In the genomic region with DNA sequence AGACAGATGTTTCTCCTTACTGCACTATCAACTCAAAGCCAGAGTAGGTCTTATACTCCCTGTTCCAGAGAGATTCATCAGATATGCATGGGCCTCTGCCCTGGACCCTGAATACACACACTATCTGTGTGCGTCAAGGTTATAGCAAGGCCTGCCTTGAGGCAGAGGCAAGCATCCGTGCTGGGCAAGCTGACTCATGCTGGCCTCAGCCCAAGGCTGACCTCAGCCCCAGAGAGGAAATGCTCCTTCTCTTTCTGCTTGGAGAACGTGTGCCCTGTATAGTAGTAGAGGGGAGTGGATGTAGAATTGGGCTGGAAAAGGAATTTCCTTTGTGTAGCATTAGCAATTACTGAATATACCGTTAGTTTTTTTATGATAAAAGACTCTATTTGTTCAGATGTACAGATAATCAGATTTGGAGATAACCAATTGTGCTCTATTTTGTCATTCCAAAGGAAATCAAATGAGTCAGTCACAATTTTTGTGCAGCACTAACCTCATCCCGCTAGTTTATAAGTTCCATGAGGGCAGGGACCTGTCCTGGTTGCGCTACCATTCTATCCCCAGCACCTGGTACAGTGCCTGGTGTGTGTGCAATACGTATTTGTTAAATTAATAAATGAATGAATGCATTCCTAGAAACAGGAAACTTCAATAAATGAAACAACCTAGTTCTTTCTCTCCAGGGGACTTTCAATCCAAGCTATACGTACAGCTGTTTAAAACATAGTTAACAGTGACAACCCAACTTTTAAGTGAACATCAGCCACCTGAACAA, we compare ENCODE assay signal across 9 cellular contexts. TPM values are rescaled to one million over a fixed set of nuclear protein-coding genes. Genes with fewer than 3 reads are reported as not detected.
DNase-seq lines count a peak whose midpoint lies in the region; ATAC-seq, FAIRE-seq and TF ChIP-seq lines count a peak whose summit lies in the region.
"Had no signal": no experiment of that assay in that cellular context is flagged by ENCODE, and none has a peak within 500 bp of the region (broad histone marks: within the 10 kb centered on the region; RNA-seq: fewer than 3 reads in every experiment).

No MANE protein-coding gene starts in this region.

- no peak overlapping the region for H2BK5ac ChIP-seq in mesenchymal stem cell (ENCODE audit: low read depth, low read length, poor library complexity, severe bottlenecking)

- H3K27me3 Mint-ChIP-seq in chondrocyte (ENCODE audit: low read depth), result peaks cover 2% of the 10 kb centered on the region

- H2BK12ac ChIP-seq in mesenchymal stem cell (ENCODE audit: low read length in 2 of 2), result no peak overlapping the region

- no peak overlapping the region for H2BK120ac ChIP-seq in mesenchymal stem cell (ENCODE audit: low read depth, low read length)

- no peaks in the 10 kb centered on the region for H3K36me3 ChIP-seq in mesenchymal stem cell (ENCODE audit: control insufficient read depth in 1 of 2, insufficient read depth in 2 of 2, low read depth in 1 of 2, low read length in 2 of 2)

- H3K4me3 Mint-ChIP-seq in chondrocyte (ENCODE audit: unreplicated experiment), result no peak overlapping the region

- H3K4me1 ChIP-seq in mesenchymal stem cell (ENCODE audit: control insufficient read depth, insufficient read depth, low read depth, low read length), result peaks cover 4% of the 10 kb centered on the region

- no peak overlapping the region for H2BK15ac ChIP-seq in mesenchymal stem cell (ENCODE audit: low read depth, poor library complexity, severe bottlenecking)

- no peak for FAIRE-seq in D721Med (lab: Jason Lieb, UNC)

- H3K23ac ChIP-seq in mesenchymal stem cell (ENCODE audit: low read length in 2 of 2), result no peak overlapping the region

- H3K27me3 ChIP-seq in mesenchymal stem cell (ENCODE audit: control insufficient read depth in 1 of 2, insufficient read depth in 1 of 2, low read length in 2 of 2), result no peaks in the 10 kb centered on the region

- H3K4me1 Mint-ChIP-seq in chondrocyte (ENCODE audit: low read depth), result peaks cover 13% of the 10 kb centered on the region

- no peaks in the 10 kb centered on the region for H3K9me3 Mint-ChIP-seq in chondrocyte (ENCODE audit: low read depth)

- H3K79me1 ChIP-seq in mesenchymal stem cell (replicated peaks; ENCODE audit: low read length, poor library complexity, severe bottlenecking), result no peaks in the 10 kb centered on the region

- no peak overlapping the region for H3K4me2 ChIP-seq in mesenchymal stem cell (ENCODE audit: low read length, poor library complexity, severe bottlenecking)

- H3K36me3 Mint-ChIP-seq in chondrocyte (ENCODE audit: low read depth), result no peaks in the 10 kb centered on the region

- no peak overlapping the region for H3K4ac ChIP-seq in mesenchymal stem cell (ENCODE audit: low read depth in 1 of 2, low read length in 2 of 2)

- 43% methylated on average over 5 of the region's 8 CpGs for WGBS in mesenchymal stem cell

- H3K18ac ChIP-seq in mesenchymal stem cell (ENCODE audit: low read depth in 1 of 2, low read length in 2 of 2), result no peak overlapping the region

- peak overlapping the region; percentile 71 for H3K27ac ChIP-seq in mesenchymal stem cell (ENCODE audit: low read length, poor library complexity, severe bottlenecking)

- TF ChIP-seq CTCF in AG10803 (conservative IDR thresholded peaks at IDR 0.05; ENCODE audit: low read length) (no peak), chondrocyte (IDR thresholded peaks at IDR 0.05) (no peak), D721Med (IDR thresholded peaks at IDR 0.05; ENCODE audit: insufficient read depth, missing control alignments) (no peak)

- peak overlapping the region; percentile 55 for H3K27ac Mint-ChIP-seq in chondrocyte (ENCODE audit: unreplicated experiment)

- H4K91ac ChIP-seq in mesenchymal stem cell (ENCODE audit: low read length), result no peak overlapping the region

- H3K14ac ChIP-seq in mesenchymal stem cell (ENCODE audit: low read length in 2 of 2), result no peak overlapping the region

- DNase-seq in AG10803 (ENCODE audit: low read depth) (peak; percentile 89), NCI-H2029 treated with DMSO at 0.1 percent for 48 hours (lab: John Stamatoyannopoulos, UW) (peak; percentile 42), chondrocyte (ENCODE audit: low spot score) (no peak), mesenchymal stem cell (peak; percentile 89), D721Med (ENCODE audit: insufficient read length, low spot score) (no peak), NCI-H146 treated with DMSO at 0.1 percent for 48 hours (lab: John Stamatoyannopoulos, UW; ENCODE audit: unreplicated experiment) (no peak)
- DNase-seq: activated CD4-positive, CD25-positive, alpha-beta regulatory T cell had no signal

- TF ChIP-seq POLR2A in GM18505 (IDR thresholded peaks at IDR 0.05; ENCODE audit: borderline replicate concordance, extremely low read depth, insufficient read depth, insufficient read length), result no peak

- no peak overlapping the region for H4K8ac ChIP-seq in mesenchymal stem cell (ENCODE audit: low read length)

- no peak overlapping the region for H2AK5ac ChIP-seq in mesenchymal stem cell (ENCODE audit: low read length, severe bottlenecking)

- H3K4me3 ChIP-seq in AG10803 (ENCODE audit: low read length) (no peak overlapping the region), mesenchymal stem cell (ENCODE audit: insufficient read depth in 1 of 2, low read depth in 1 of 2, low read length in 2 of 2) (peak overlapping the region in 1 of 2 experiments; percentile 15)

- H3K9ac ChIP-seq in mesenchymal stem cell (ENCODE audit: low read length), result peak overlapping the region; percentile 31

- no peaks in the 10 kb centered on the region for H3K9me3 ChIP-seq in mesenchymal stem cell (ENCODE audit: control insufficient read depth, low read length)

- H2AFZ ChIP-seq in mesenchymal stem cell (ENCODE audit: low read depth, low read length), result no peak overlapping the region

- ATAC-seq in GM18505 (IDR thresholded peaks at IDR 0.05; ENCODE audit: unreplicated experiment), result no peak
- ATAC-seq in GM21367 (IDR thresholded peaks at IDR 0.05; ENCODE audit: unreplicated experiment), result no peak

RNA-seq across cellular contexts. Expression of gene PAQR9, which starts 13.3 kb away (rescaled TPM):
- total RNA-seq in chondrocyte, result not detected in 3 replicates
- not detected for polyA plus RNA-seq in mesenchymal stem cell (2013, experiment 1 of 2)
- polyA plus RNA-seq in mesenchymal stem cell (2013, experiment 2 of 2), result not detected

RNA-seq across cellular contexts. Expression of gene U2SURP, which starts 24.6 kb away (rescaled TPM):
- 63.0 to 72.9 TPM (median 63.7 TPM) in 3 replicates for total RNA-seq in chondrocyte
- 51.1 TPM for polyA plus RNA-seq in mesenchymal stem cell (2013, experiment 1 of 2)
- polyA plus RNA-seq in mesenchymal stem cell (2013, experiment 2 of 2), result 49.3 TPM

Comparison
In these comparisons a context has a peak if more than half of its experiments do, and no peak if none do; other contexts are left out.
1. DNase-seq: peak in AG10803 (single experiment), NCI-H2029 treated with DMSO at 0.1 percent for 48 hours (single experiment) and mesenchymal stem cell (single experiment); none in chondrocyte (single experiment), D721Med (single experiment) and NCI-H146 treated with DMSO at 0.1 percent for 48 hours (single experiment).